In genomic region chr3:46438831-46439230, GRCh38 we compare ENCODE assay signal across 28 cellular contexts. TPM values are rescaled to one million over a fixed set of nuclear protein-coding genes. Genes with fewer than 3 reads are reported as not detected.
"Had no signal": no experiment of that assay in that cellular context is flagged by ENCODE, and none has a peak within 500 bp of the region (broad histone marks: within the 10 kb centered on the region; RNA-seq: fewer than 3 reads in every experiment).

No MANE protein-coding gene starts in this region.

- H3K27me3 ChIP-seq: breast epithelium, heart right ventricle, sigmoid colon, upper lobe of left lung had no signal

- DNase-seq: activated CD4-positive, alpha-beta memory T cell treated with anti-CD3 and anti-CD28 coated beads, Interleukin-2, amount 10 ng/mL, durations not matched to agents 7 days and 5 days; activated CD4-positive, alpha-beta T cell treated with anti-CD3 and anti-CD28 coated beads for 48 hours; activated effector memory CD4-positive, alpha-beta T cell treated with Interleukin-2 at 50 U/mL for 16 hours; activated naive CD4-positive, alpha-beta T cell treated with anti-CD3 and anti-CD28 coated beads for 36 hours; activated naive CD8-positive, alpha-beta T cell treated with anti-CD3 and anti-CD28 coated beads, Interleukin-2, amount 10 ng/mL, durations not matched to agents 7 days and 5 days; activated T-cell treated with anti-CD3 and anti-CD28 coated beads, Interleukin-2, amount 50 U/mL, for 72 hours; amniotic stem cell; cortex of kidney; heart right ventricle; lower lobe of right lung; naive thymus-derived CD4-positive, alpha-beta T cell; retina; sigmoid colon; stimulated activated CD4-positive, alpha-beta T cell treated with anti-CD3 and anti-CD28 coated beads, Interleukin-15, amount 100 ng/mL, for 24 hours; stimulated activated naive B cell treated with anti-CD40 and anti-IgM and Interleukin-4, amounts not matched to agents 10 μg/mL and 1 μg/mL and 100 μg/mL, for 72 hours; T-helper 17 cell; upper lobe of left lung had no signal

- ATAC-seq: activated T-cell treated with anti-CD3 and anti-CD28 coated beads, Interleukin-2, amount 50 U/mL, for 72 hours; heart right ventricle; left lobe of liver; lower lobe of right lung; naive thymus-derived CD4-positive, alpha-beta T cell; T-helper 17 cell had no signal

- H3K4me3 Mint-ChIP-seq: activated CD4-positive, alpha-beta memory T cell treated with anti-CD3 and anti-CD28 coated beads, Interleukin-2, amount 10 ng/mL, durations not matched to agents 7 days and 5 days; activated naive CD4-positive, alpha-beta T cell treated with anti-CD3 and anti-CD28 coated beads for 36 hours; activated naive CD8-positive, alpha-beta T cell treated with anti-CD3 and anti-CD28 coated beads, Interleukin-2, amount 10 ng/mL, durations not matched to agents 7 days and 5 days; activated T-cell treated with anti-CD3 and anti-CD28 coated beads, Interleukin-2, amount 50 U/mL, for 72 hours; central memory CD8-positive, alpha-beta T cell; naive thymus-derived CD4-positive, alpha-beta T cell; neural crest cell; stimulated activated naive B cell treated with anti-CD40 and anti-IgM and Interleukin-4, amounts not matched to agents 10 μg/mL and 1 μg/mL and 100 μg/mL, for 72 hours; T-helper 17 cell had no signal

- H3K4me3 ChIP-seq: breast epithelium, heart right ventricle, lower lobe of right lung, sigmoid colon, smooth muscle cell, thoracic aorta, upper lobe of left lung had no signal

- H3K4me1 ChIP-seq: breast epithelium, heart right ventricle, lower lobe of right lung, sigmoid colon had no signal

- H3K27ac Mint-ChIP-seq: activated CD4-positive, alpha-beta memory T cell treated with anti-CD3 and anti-CD28 coated beads, Interleukin-2, amount 10 ng/mL, durations not matched to agents 7 days and 5 days; activated naive CD4-positive, alpha-beta T cell treated with anti-CD3 and anti-CD28 coated beads for 36 hours; activated naive CD8-positive, alpha-beta T cell treated with anti-CD3 and anti-CD28 coated beads, Interleukin-2, amount 10 ng/mL, durations not matched to agents 7 days and 5 days; activated T-cell treated with anti-CD3 and anti-CD28 coated beads, Interleukin-2, amount 50 U/mL, for 72 hours; stimulated activated naive B cell treated with anti-CD40 and anti-IgM and Interleukin-4, amounts not matched to agents 10 μg/mL and 1 μg/mL and 100 μg/mL, for 72 hours; T-helper 17 cell had no signal

- H3K27ac ChIP-seq: breast epithelium, heart right ventricle, lower lobe of right lung, sigmoid colon, thoracic aorta, upper lobe of left lung had no signal

- H3K27me3 Mint-ChIP-seq: activated naive CD8-positive, alpha-beta T cell treated with anti-CD3 and anti-CD28 coated beads, Interleukin-2, amount 10 ng/mL, durations not matched to agents 7 days and 5 days; central memory CD8-positive, alpha-beta T cell; stimulated activated naive B cell treated with anti-CD40 and anti-IgM and Interleukin-4, amounts not matched to agents 10 μg/mL and 1 μg/mL and 100 μg/mL, for 72 hours; T-helper 17 cell had no signal

- H3K4me2 ChIP-seq: smooth muscle cell had no signal

- H3K36me3 Mint-ChIP-seq: activated naive CD8-positive, alpha-beta T cell treated with anti-CD3 and anti-CD28 coated beads, Interleukin-2, amount 10 ng/mL, durations not matched to agents 7 days and 5 days; stimulated activated naive B cell treated with anti-CD40 and anti-IgM and Interleukin-4, amounts not matched to agents 10 μg/mL and 1 μg/mL and 100 μg/mL, for 72 hours had no signal

- H3K9me3 Mint-ChIP-seq: activated CD4-positive, alpha-beta memory T cell treated with anti-CD3 and anti-CD28 coated beads, Interleukin-2, amount 10 ng/mL, durations not matched to agents 7 days and 5 days; activated naive CD4-positive, alpha-beta T cell treated with anti-CD3 and anti-CD28 coated beads for 36 hours; activated naive CD8-positive, alpha-beta T cell treated with anti-CD3 and anti-CD28 coated beads, Interleukin-2, amount 10 ng/mL, durations not matched to agents 7 days and 5 days; activated T-cell treated with anti-CD3 and anti-CD28 coated beads, Interleukin-2, amount 50 U/mL, for 72 hours; central memory CD8-positive, alpha-beta T cell; neural crest cell had no signal

RNA-seq across cellular contexts. Expression of gene LTF, which starts 25.9 kb away (rescaled TPM):
- total RNA-seq: activated CD4-positive, alpha-beta memory T cell treated with anti-CD3 and anti-CD28 coated beads, Interleukin-2, amount 10 ng/mL, durations not matched to agents 7 days and 5 days; activated naive CD4-positive, alpha-beta T cell treated with anti-CD3 and anti-CD28 coated beads for 36 hours; activated naive CD8-positive, alpha-beta T cell treated with anti-CD3 and anti-CD28 coated beads, Interleukin-2, amount 10 ng/mL, durations not matched to agents 7 days and 5 days; activated T-cell treated with anti-CD3 and anti-CD28 coated beads, Interleukin-2, amount 50 U/mL, for 72 hours; epithelial cell of proximal tubule; neural crest cell; smooth muscle cell; T-helper 17 cell had no signal
- polyA plus RNA-seq: keratinocyte; naive thymus-derived CD4-positive, alpha-beta T cell; smooth muscle cell had no signal

RNA-seq across cellular contexts. Expression of gene CCRL2, which starts 31.8 kb away (rescaled TPM):
- total RNA-seq: epithelial cell of proximal tubule, neural crest cell, smooth muscle cell had no signal
- polyA plus RNA-seq: keratinocyte, smooth muscle cell had no signal

RNA-seq across cellular contexts. Expression of gene RTP3, which starts 58.9 kb away (rescaled TPM):
- total RNA-seq: activated CD4-positive, alpha-beta memory T cell treated with anti-CD3 and anti-CD28 coated beads, Interleukin-2, amount 10 ng/mL, durations not matched to agents 7 days and 5 days; activated naive CD4-positive, alpha-beta T cell treated with anti-CD3 and anti-CD28 coated beads for 36 hours; activated naive CD8-positive, alpha-beta T cell treated with anti-CD3 and anti-CD28 coated beads, Interleukin-2, amount 10 ng/mL, durations not matched to agents 7 days and 5 days; activated T-cell treated with anti-CD3 and anti-CD28 coated beads, Interleukin-2, amount 50 U/mL, for 72 hours; breast epithelium; epithelial cell of proximal tubule; heart right ventricle; lower lobe of right lung; mesenteric fat pad; naive thymus-derived CD4-positive, alpha-beta T cell; neural crest cell; omental fat pad; posterior vena cava; sigmoid colon; smooth muscle cell; T-helper 17 cell; thoracic aorta; upper lobe of left lung had no signal
- polyA plus RNA-seq: heart right ventricle; keratinocyte; naive thymus-derived CD4-positive, alpha-beta T cell; sigmoid colon had no signal
